ENCODE assay signal across 8 cellular contexts in genomic region chr18:13629841-13630747, GRCh38.
DNase-seq lines count a peak whose midpoint lies in the region; ATAC-seq and TF ChIP-seq lines count a peak whose summit lies in the region.

No MANE protein-coding gene starts in this region.

- ATAC-seq in left lobe of liver = peak; percentile 87
- ATAC-seq in stimulated activated naive B cell treated with anti-CD40 and anti-IgM and Interleukin-4, amounts not matched to agents 10 μg/mL and 1 μg/mL and 100 μg/mL, for 72 hours (replicated peaks) = peak; percentile 94 to 96

- no peaks in the 10 kb centered on the region for H3K9me3 Mint-ChIP-seq in stimulated activated naive B cell treated with anti-CD40 and anti-IgM and Interleukin-4, amounts not matched to agents 10 μg/mL and 1 μg/mL and 100 μg/mL, for 72 hours

- no peak overlapping the region for H3K4me3 ChIP-seq in HAP-1
- H3K4me3 ChIP-seq in NB4 (ENCODE audit: low read depth, low read length) = no peak overlapping the region

- no peaks in the 10 kb centered on the region for H3K36me3 ChIP-seq in HAP-1 (replicated peaks)

- H3K9me3 ChIP-seq in HAP-1 = no peaks in the 10 kb centered on the region

- no peaks in the 10 kb centered on the region for H3K27me3 Mint-ChIP-seq in stimulated activated naive B cell treated with anti-CD40 and anti-IgM and Interleukin-4, amounts not matched to agents 10 μg/mL and 1 μg/mL and 100 μg/mL, for 72 hours

- H3K36me3 Mint-ChIP-seq in stimulated activated naive B cell treated with anti-CD40 and anti-IgM and Interleukin-4, amounts not matched to agents 10 μg/mL and 1 μg/mL and 100 μg/mL, for 72 hours = peaks cover 27 to 53% of the 10 kb centered on the region in 2 donors

- in situ Hi-C loops in HAP-1 (cut with MboI; ENCODE audit: low sequenced_read_pairs) = loop anchor here (25.0 kb wide), 1 partner anchor 418 kb away; the partner anchor contains the start of gene LDLRAD4

- H3K27ac Mint-ChIP-seq in stimulated activated naive B cell treated with anti-CD40 and anti-IgM and Interleukin-4, amounts not matched to agents 10 μg/mL and 1 μg/mL and 100 μg/mL, for 72 hours = peak overlapping the region; percentile 86

- H3K4me1 Mint-ChIP-seq in stimulated activated naive B cell treated with anti-CD40 and anti-IgM and Interleukin-4, amounts not matched to agents 10 μg/mL and 1 μg/mL and 100 μg/mL, for 72 hours = peaks cover 26 to 45% of the 10 kb centered on the region in 2 donors

- no peaks in the 10 kb centered on the region for H3K4me1 ChIP-seq in HAP-1

- H3K27me3 ChIP-seq in HAP-1 (ENCODE audit: low read depth) = no peaks in the 10 kb centered on the region

- peak overlapping the region in 1 of 2 donors; percentile 57 for H3K4me3 Mint-ChIP-seq in stimulated activated naive B cell treated with anti-CD40 and anti-IgM and Interleukin-4, amounts not matched to agents 10 μg/mL and 1 μg/mL and 100 μg/mL, for 72 hours

- DNase-seq in activated T-cell treated with anti-CD3 and anti-CD28 coated beads for 24 hours (ENCODE audit: low read depth) (peak; percentile 38), HAP-1 (ENCODE audit: low spot score in 2 of 2) (peak; percentile 36 to 64), NB4 (ENCODE audit: low read depth) (peak; percentile 62), T-helper 9 cell (peak; percentile 12), dedifferentiated amniotic fluid mesenchymal stem cell (ENCODE audit: extremely low spot score) (peak; percentile 43), left lobe of liver (ENCODE audit: low spot score) (no peak)
- DNase-seq in activated T-cell treated with anti-CD3 and anti-CD28 coated beads, Interleukin-2, amount 50 U/mL, for 1 hour = no peak
- DNase-seq in stimulated activated naive B cell treated with anti-CD40 and anti-IgM and Interleukin-4, amounts not matched to agents 10 μg/mL and 1 μg/mL and 100 μg/mL, for 72 hours = peak; percentile 48

- TF ChIP-seq POLR2A in NB4 (IDR thresholded peaks at IDR 0.05; ENCODE audit: extremely low read depth, insufficient read length) = no peak

- peak; percentile 54 for TF ChIP-seq CTCF in NB4 (IDR thresholded peaks at IDR 0.05; ENCODE audit: low read depth, low read length)

Comparison
In these comparisons a context has a peak if more than half of its experiments do, and no peak if none do; other contexts are left out.
1. DNase-seq: peak in activated T-cell treated with anti-CD3 and anti-CD28 coated beads for 24 hours (single experiment), HAP-1 (2 of 2), NB4 (single experiment), T-helper 9 cell (single experiment), dedifferentiated amniotic fluid mesenchymal stem cell (single experiment) and stimulated activated naive B cell treated with anti-CD40 and anti-IgM and Interleukin-4, amounts not matched to agents 10 μg/mL and 1 μg/mL and 100 μg/mL, for 72 hours (single experiment); none in activated T-cell treated with anti-CD3 and anti-CD28 coated beads, Interleukin-2, amount 50 U/mL, for 1 hour (single experiment) and left lobe of liver (single experiment).